In the genomic region with DNA sequence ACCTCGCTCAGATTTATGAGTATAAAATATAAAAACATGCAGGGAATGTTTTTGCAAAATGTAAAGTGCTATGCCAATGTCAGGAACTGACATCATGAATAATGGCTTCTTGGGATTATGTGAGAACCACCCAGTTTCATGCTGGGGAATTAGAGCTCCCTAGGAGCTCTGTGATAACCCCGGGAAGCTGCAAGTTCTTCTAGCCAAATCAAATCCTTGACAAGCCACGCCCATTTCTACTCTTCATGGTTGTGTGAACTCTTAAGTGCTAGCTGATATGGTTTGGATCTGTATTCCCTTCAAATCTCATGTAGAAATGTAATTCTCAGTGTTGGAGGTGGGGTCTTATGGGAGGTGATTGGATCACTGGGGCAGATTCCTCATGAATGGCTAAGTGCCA, we compare ENCODE assay signal across 13 cellular contexts.
A peak's percentile ranks its signal among the peaks of the same experiment; 100 is the strongest.
DNase-seq lines count a peak whose midpoint lies in the region; ATAC-seq and TF ChIP-seq lines count a peak whose summit lies in the region.
"Had no signal": no experiment of that assay in that cellular context is flagged by ENCODE, and none has a peak within 500 bp of the region (broad histone marks: within the 10 kb centered on the region; RNA-seq: fewer than 3 reads in every experiment).

No MANE protein-coding gene starts in this region.

- CTCF ChIA-PET in A673 (lab: Charles Lee) = no interaction called here

- H3K23ac ChIP-seq in mesendoderm (ENCODE audit: low read length) = no peak overlapping the region

- H3K27ac ChIP-seq in A673 (ENCODE audit: low read depth, low read length, poor library complexity, severe bottlenecking) = no peak overlapping the region
- no peak overlapping the region for H3K27ac ChIP-seq in mesendoderm (ENCODE audit: low read depth, low read length)
- no peak overlapping the region for H3K27ac ChIP-seq in sigmoid colon
- H3K27ac ChIP-seq: BLaER1, GM23248, HL-60 had no signal

- POLR2A ChIA-PET in A673 (lab: Charles Lee; ENCODE audit: low non-redundant PET) = no interaction called here

- TF ChIP-seq CTCF in A673 (conservative IDR thresholded peaks at IDR 0.05; ENCODE audit: low read depth, low read length) = no peak
- TF ChIP-seq CTCF in sigmoid colon (IDR thresholded peaks at IDR 0.05) = no peak

- H3K4me1 ChIP-seq in A673 (ENCODE audit: insufficient read depth, low read length, poor library complexity, severe bottlenecking) = no peaks in the 10 kb centered on the region
- no peaks in the 10 kb centered on the region for H3K4me1 ChIP-seq in mesendoderm (ENCODE audit: control insufficient read depth, low read depth, low read length)
- no peaks in the 10 kb centered on the region for H3K4me1 ChIP-seq in sigmoid colon
- H3K4me1 ChIP-seq: BLaER1, Caco-2 had no signal

- peak; percentile 3 for DNase-seq in A673 (ENCODE audit: low spot score)
- peak; percentile 22 for DNase-seq in DMS79 (lab: John Stamatoyannopoulos, UW)
- peak; percentile 50 for DNase-seq in NCI-H460 (ENCODE audit: extremely low read depth, low read depth)
- DNase-seq in mesendoderm = peak; percentile 10
- no peak for DNase-seq in sigmoid colon
- DNase-seq: Caco-2; CD8-positive, alpha-beta memory T cell; EL; GM23248 had no signal

- no peak overlapping the region for H3K56ac ChIP-seq in mesendoderm (ENCODE audit: low read length)

- no peaks in the 10 kb centered on the region for H3K9me3 ChIP-seq in A673 (ENCODE audit: low read depth, low read length, poor library complexity, severe bottlenecking)
- H3K9me3 ChIP-seq in sigmoid colon = no peaks in the 10 kb centered on the region
- H3K9me3 ChIP-seq: BLaER1, Caco-2 had no signal

- no peak overlapping the region for H3K18ac ChIP-seq in mesendoderm (ENCODE audit: low read length)

- no peak overlapping the region for H3K4ac ChIP-seq in mesendoderm (ENCODE audit: low read depth, low read length)

- H3K36me3 ChIP-seq in A673 (ENCODE audit: insufficient read depth, low read length, poor library complexity, severe bottlenecking) = no peaks in the 10 kb centered on the region
- no peaks in the 10 kb centered on the region for H3K36me3 ChIP-seq in mesendoderm (ENCODE audit: control insufficient read depth, insufficient read depth, low read length)
- H3K36me3 ChIP-seq in sigmoid colon = no peaks in the 10 kb centered on the region
- H3K36me3 ChIP-seq: BLaER1 had no signal

- no peak overlapping the region for H3K9ac ChIP-seq in mesendoderm (ENCODE audit: low read length)
- H3K9ac ChIP-seq: BLaER1, GM23248 had no signal

- H2AK5ac ChIP-seq in mesendoderm (ENCODE audit: low read length) = no peak overlapping the region

- no peak overlapping the region for H4K5ac ChIP-seq in mesendoderm (ENCODE audit: low read length)

- H2BK15ac ChIP-seq in mesendoderm (replicated peaks; ENCODE audit: low read depth) = no peak overlapping the region

- H3K79me1 ChIP-seq in mesendoderm (ENCODE audit: low read length) = no peaks in the 10 kb centered on the region

- H2BK5ac ChIP-seq in mesendoderm (ENCODE audit: low read length) = no peak overlapping the region

- H3K79me2 ChIP-seq in mesendoderm (ENCODE audit: control insufficient read depth, insufficient read depth, low read length) = no peaks in the 10 kb centered on the region

- WGBS in mesendoderm (ENCODE audit: extremely low coverage, insufficient coverage, low lambda C conversion rate) = no CpG with 5 or more reads among the region's 3 CpGs
- WGBS in sigmoid colon, 2 donors = 50 to 55% methylated on average over 3 of the region's 3 CpGs

- peaks cover 8% of the 10 kb centered on the region for H3K27me3 ChIP-seq in A673 (replicated peaks; ENCODE audit: insufficient read depth, low read depth, low read length, poor library complexity)
- H3K27me3 ChIP-seq in mesendoderm (ENCODE audit: insufficient read depth, low read length, poor library complexity) = no peaks in the 10 kb centered on the region
- H3K27me3 ChIP-seq in sigmoid colon = no peaks in the 10 kb centered on the region

- TF ChIP-seq POLR2A in sigmoid colon (IDR thresholded peaks at IDR 0.05) = no peak

- H3K4me3 ChIP-seq in A673 (ENCODE audit: low read depth, low read length, poor library complexity, severe bottlenecking) (no peak overlapping the region), mesendoderm (ENCODE audit: low read length) (no peak overlapping the region), sigmoid colon (no peak overlapping the region)
- H3K4me3 ChIP-seq: BLaER1, GM23248 had no signal

- no TSS peak for BruUV-seq in A673 (replicated peaks; lab: Mats Ljungman, UMichigan)

- ATAC-seq in HG03520 (IDR thresholded peaks at IDR 0.05; ENCODE audit: unreplicated experiment) = no peak
- ATAC-seq: HCT116 had no signal

- intact Hi-C loops in A673 (cut with micrococcal nuclease; ENCODE audit: unreplicated experiment) = no loop called here
- intact Hi-C loops in sigmoid colon (cut with DNase I) = no loop called here

- no peak for TF ChIP-seq EP300 in sigmoid colon (IDR thresholded peaks at IDR 0.05)

- H4K8ac ChIP-seq in mesendoderm (ENCODE audit: low read depth, low read length) = no peak overlapping the region

- H3K4me2 ChIP-seq in mesendoderm (ENCODE audit: low read length) = no peak overlapping the region
- H3K4me2 ChIP-seq: BLaER1 had no signal

- H2BK120ac ChIP-seq in mesendoderm (ENCODE audit: low read depth, low read length) = no peak overlapping the region
